10 cellular contexts compared by ENCODE assay signal in the genomic region with DNA sequence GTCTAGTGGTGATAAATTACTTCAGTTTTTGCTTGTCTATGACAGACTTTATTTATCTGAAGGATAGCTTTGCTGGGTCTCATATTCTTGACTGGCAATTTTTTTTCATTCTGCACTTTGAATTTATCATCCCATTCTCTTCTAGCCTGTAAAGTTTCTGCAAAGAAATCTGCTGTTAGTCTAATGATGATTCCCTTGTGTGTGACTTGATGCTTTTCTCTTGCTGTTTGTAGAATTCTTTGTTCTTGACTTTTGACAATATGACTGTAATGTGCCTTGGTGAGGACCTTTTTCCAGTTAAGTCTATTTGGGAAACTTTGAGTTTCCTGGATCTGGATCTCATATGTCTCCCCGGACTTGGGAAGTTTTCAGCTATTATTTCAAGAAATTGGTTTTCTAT. TPM values are rescaled to one million over a fixed set of nuclear protein-coding genes. Genes with fewer than 3 reads are reported as not detected.
"Had no signal": no experiment of that assay in that cellular context is flagged by ENCODE, and none has a peak within 500 bp of the region (broad histone marks: within the 10 kb centered on the region; RNA-seq: fewer than 3 reads in every experiment).

No MANE protein-coding gene starts in this region.

- ATAC-seq: GM23338, K562 had no signal

- H2AFZ ChIP-seq: GM23338 had no signal

- DNase-seq: H9, HCEC 1CT, HFFc6, IMR-90, KG1 had no signal

- H3K4me2 ChIP-seq: GM23338 had no signal

- H3K4me3 ChIP-seq: GM23338, K562 had no signal

- FAIRE-seq: H1, H54, HTR-8/SVneo, K562 had no signal

RNA-seq across cellular contexts. Expression of gene TMEM140, which starts 59.3 kb away (rescaled TPM):
- total RNA-seq: GM23338, H1, H9 had no signal
- polyA plus RNA-seq: H1 had no signal
